Comparison of ENCODE assay signal across 23 cellular contexts in genomic region chr19:30208661-30209060, GRCh38.
"Had no signal": no experiment of that assay in that cellular context is flagged by ENCODE, and none has a peak within 500 bp of the region (broad histone marks: within the 10 kb centered on the region; RNA-seq: fewer than 3 reads in every experiment).

No MANE protein-coding gene starts in this region.

- H3K9me3 ChIP-seq: MG63, SJCRH30 had no signal

- DNase-seq: KBM-7; MG63; NCI-H1092; NCI-H1105 treated with DMSO at 0.1 percent for 48 hours; NCI-H1417 treated with DMSO at 0.1 percent for 48 hours; NCI-H146; NCI-H1694 treated with DMSO at 0.1 percent for 48 hours; NCI-H1930; NCI-H2081 treated with DMSO at 0.1 percent for 48 hours; NCI-H2171; NCI-H226; NCI-H446; NCI-H510A; NCI-H524 treated with DMSO at 0.1 percent for 48 hours; NCI-H69; NCI-H774; NK-92 treated with Interleukin-12 subunit alpha and Interleukin-12 subunit beta, amount 100 ng/mL, for 24 hours; PC-3; SHP77 treated with DMSO at 0.1 percent for 48 hours; SJCRH30 had no signal

- H3K4me3 ChIP-seq: MG63, SJCRH30 had no signal

- H3K36me3 ChIP-seq: MG63, SJCRH30 had no signal

- H3K27ac ChIP-seq: RWPE1, SJCRH30 had no signal

- ATAC-seq: Panc1, PC-3, SK-N-SH treated with all-trans-retinoic acid at 6 μM for 48 hours had no signal

- H3K4me1 ChIP-seq: SJCRH30 had no signal

- H3K27me3 ChIP-seq: SJCRH30 had no signal
